Comparison of ENCODE assay signal across 1 cellular context in genomic region chr1:51512611-51513010, GRCh38.
TF ChIP-seq lines count a peak whose summit lies in the region.

No MANE protein-coding gene starts in this region.

TF ChIP-seq in endothelial cell of umbilical vein, 7 proteins besides CTCF, POLR2A, EP300 and RAD21:
- TF ChIP-seq POLR2AphosphoS5 (IDR thresholded peaks at IDR 0.05; ENCODE audit: insufficient read depth, low read depth, low read length) (no peak), GATA2 (IDR thresholded peaks at IDR 0.05; ENCODE audit: insufficient read depth, insufficient read length, low read depth, low read length) (no peak), EZH2 (IDR thresholded peaks at IDR 0.05; ENCODE audit: borderline replicate concordance, low read depth, low read length, severe bottlenecking) (no peak), FOS (IDR thresholded peaks at IDR 0.05; ENCODE audit: borderline replicate concordance, insufficient read depth, low read length) (no peak), MYC (IDR thresholded peaks at IDR 0.05; ENCODE audit: low read depth, low read length) (no peak), JUN (IDR thresholded peaks at IDR 0.05; ENCODE audit: borderline replicate concordance, insufficient read depth, insufficient read length, low read depth) (no peak)
